ENCODE assay signal across 28 cellular contexts in the genomic region with DNA sequence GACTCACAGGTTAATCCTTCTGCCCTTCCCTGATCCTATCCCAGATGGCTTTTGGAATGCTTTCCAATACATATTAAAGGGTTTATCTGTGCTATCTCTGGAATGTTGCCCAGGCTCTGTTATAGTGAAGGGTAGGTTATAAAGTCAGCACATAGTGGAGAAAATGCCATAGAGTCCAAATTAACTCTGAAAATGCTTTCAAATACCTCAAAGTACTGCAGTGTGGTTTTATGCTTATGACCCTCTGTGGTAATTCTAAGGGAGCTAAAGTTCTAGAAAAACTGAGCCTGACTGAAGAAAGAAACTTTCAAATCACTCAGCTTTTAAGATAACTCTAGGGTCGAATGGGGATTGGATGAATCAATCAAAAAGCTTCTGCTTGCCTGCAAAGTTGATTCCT.
DNase-seq lines count a peak whose midpoint lies in the region; ATAC-seq and TF ChIP-seq lines count a peak whose summit lies in the region.
"Had no signal": no experiment of that assay in that cellular context is flagged by ENCODE, and none has a peak within 500 bp of the region (broad histone marks: within the 10 kb centered on the region; RNA-seq: fewer than 3 reads in every experiment).

No MANE protein-coding gene starts in this region.

- H3K27me3 ChIP-seq in BJ (ENCODE audit: control insufficient read depth, insufficient read depth, low read length) (no peaks in the 10 kb centered on the region), mesenchymal stem cell (ENCODE audit: control insufficient read depth in 1 of 2, insufficient read depth in 1 of 2, low read length in 2 of 2) (no peaks in the 10 kb centered on the region), H9 (ENCODE audit: insufficient read depth, low read length) (no peaks in the 10 kb centered on the region)
- H3K27me3 ChIP-seq: cardiac muscle cell, uterus had no signal

- no peak overlapping the region for H3K9ac ChIP-seq in mesenchymal stem cell (ENCODE audit: low read length)
- H3K9ac ChIP-seq in H9 (ENCODE audit: extremely low read depth, insufficient read length, low read length) = no peak overlapping the region
- H3K9ac ChIP-seq: KMS-11 had no signal

- no peaks in the 10 kb centered on the region for H3K79me1 ChIP-seq in mesenchymal stem cell (replicated peaks; ENCODE audit: low read length, poor library complexity, severe bottlenecking)
- H3K79me1 ChIP-seq in H9 (ENCODE audit: insufficient read depth, low read depth, low read length, poor library complexity, severe bottlenecking) = no peaks in the 10 kb centered on the region

- H2BK15ac ChIP-seq in mesenchymal stem cell (ENCODE audit: low read depth, poor library complexity, severe bottlenecking) (no peak overlapping the region), H9 (ENCODE audit: low read depth, low read length) (no peak overlapping the region)

- H3K56ac ChIP-seq in H9 (ENCODE audit: insufficient read length, low read depth, low read length) = no peak overlapping the region

- H3K23me2 ChIP-seq in H9 (ENCODE audit: insufficient read length, low read depth, low read length, poor library complexity, severe bottlenecking) = no peaks in the 10 kb centered on the region

- H3K27ac Mint-ChIP-seq in H9 = no peak overlapping the region
- no peak overlapping the region for H3K27ac Mint-ChIP-seq in activated T-helper 17 cell treated with anti-CD3 and anti-CD28 coated beads, Interleukin-2, amount 50 U/mL, for 72 hours
- H3K27ac Mint-ChIP-seq: B cell; progenitor cell of endocrine pancreas; stimulated activated naive B cell treated with anti-CD40 and anti-IgM and Interleukin-4, amounts not matched to agents 10 μg/mL and 1 μg/mL and 100 μg/mL, for 72 hours; WTC11 had no signal

- H3K4me1 ChIP-seq in mesenchymal stem cell (ENCODE audit: control insufficient read depth, insufficient read depth, low read depth, low read length) = peaks cover 3% of the 10 kb centered on the region
- H3K4me1 ChIP-seq in H9 (ENCODE audit: insufficient read depth, low read length) = no peaks in the 10 kb centered on the region
- H3K4me1 ChIP-seq: uterus had no signal

- H4K91ac ChIP-seq in mesenchymal stem cell (ENCODE audit: low read length) (no peak overlapping the region), H9 (ENCODE audit: insufficient read length, low read depth, low read length) (no peak overlapping the region)

- H2BK120ac ChIP-seq in mesenchymal stem cell (ENCODE audit: low read depth, low read length) (no peak overlapping the region), H9 (ENCODE audit: low read depth, low read length, poor library complexity, severe bottlenecking) (no peak overlapping the region)

- H3K4me1 Mint-ChIP-seq in H9 = no peaks in the 10 kb centered on the region
- no peaks in the 10 kb centered on the region for H3K4me1 Mint-ChIP-seq in activated T-helper 17 cell treated with anti-CD3 and anti-CD28 coated beads, Interleukin-2, amount 50 U/mL, for 72 hours
- H3K4me1 Mint-ChIP-seq: B cell; neural crest cell; stimulated activated naive B cell treated with anti-CD40 and anti-IgM and Interleukin-4, amounts not matched to agents 10 μg/mL and 1 μg/mL and 100 μg/mL, for 72 hours; WTC11 had no signal

- peak; percentile 37 for DNase-seq in BJ (ENCODE audit: low read depth)
- DNase-seq in HS-5 (ENCODE audit: low read depth) = peak; percentile 15
- DNase-seq in cardiac fibroblast (ENCODE audit: low read depth in 2 of 2) = peak; percentile 14 to 33
- DNase-seq in mesenchymal stem cell = peak; percentile 33
- no peak for DNase-seq in H9
- DNase-seq in SIG-M5 (lab: John Stamatoyannopoulos, UW) = no peak
- DNase-seq: activated CD4-positive, alpha-beta T cell treated with anti-CD3 and anti-CD28 coated beads, Interleukin-2, amount 50 U/mL, for 48 hours; activated CD8-positive, alpha-beta memory T cell treated with anti-CD3 and anti-CD28 coated beads, Interleukin-2, amount 50 U/mL, for 48 hours; activated effector memory CD4-positive, alpha-beta T cell treated with anti-CD3 and anti-CD28 coated beads, Interleukin-2, amount 50 U/mL, for 16 hours; DND-41; foreskin melanocyte; hypothalamus; NCI-H146; NCI-H2171; NCI-H524 treated with DMSO at 0.1 percent for 48 hours; RPMI8226; small intestine; stimulated activated naive B cell treated with anti-CD40 and anti-IgM and Interleukin-4, amounts not matched to agents 10 μg/mL and 1 μg/mL and 100 μg/mL, for 72 hours; uterus had no signal

- no peaks in the 10 kb centered on the region; the same call in 1 of the 2 replicates for H3K27me3 Mint-ChIP-seq in H9 (ENCODE audit: low read depth)
- no peaks in the 10 kb centered on the region for H3K27me3 Mint-ChIP-seq in activated T-helper 17 cell treated with anti-CD3 and anti-CD28 coated beads, Interleukin-2, amount 50 U/mL, for 72 hours
- H3K27me3 Mint-ChIP-seq: B cell; progenitor cell of endocrine pancreas; stimulated activated naive B cell treated with anti-CD40 and anti-IgM and Interleukin-4, amounts not matched to agents 10 μg/mL and 1 μg/mL and 100 μg/mL, for 72 hours had no signal

- H3K79me2 ChIP-seq in H9 (ENCODE audit: insufficient read depth, low read length) = no peaks in the 10 kb centered on the region

- CTCF ChIA-PET in BJ (lab: Yijun Ruan, JAX) = interaction anchor here (0.9 to 1.4 kb wide), 3 partner anchors 11 to 430 kb away, joined by 3 to 4 read pairs (median 4); no protein-coding TSS in a partner anchor

- H4K5ac ChIP-seq in H9 (ENCODE audit: insufficient read length, low read depth, low read length) = no peak overlapping the region

- no peak overlapping the region for H2AK5ac ChIP-seq in mesenchymal stem cell (ENCODE audit: low read length, severe bottlenecking)
- H2AK5ac ChIP-seq in H9 (ENCODE audit: insufficient read length, low read length) = no peak overlapping the region

- no peaks in the 10 kb centered on the region for H3K9me3 Mint-ChIP-seq in H9
- no peaks in the 10 kb centered on the region for H3K9me3 Mint-ChIP-seq in activated T-helper 17 cell treated with anti-CD3 and anti-CD28 coated beads, Interleukin-2, amount 50 U/mL, for 72 hours
- H3K9me3 Mint-ChIP-seq: neural crest cell; stimulated activated naive B cell treated with anti-CD40 and anti-IgM and Interleukin-4, amounts not matched to agents 10 μg/mL and 1 μg/mL and 100 μg/mL, for 72 hours; WTC11 had no signal

- no peak for ATAC-seq in activated T-helper 17 cell treated with anti-CD3 and anti-CD28 coated beads, Interleukin-2, amount 50 U/mL, for 72 hours (replicated peaks)
- ATAC-seq in HG02610 (IDR thresholded peaks at IDR 0.05; ENCODE audit: unreplicated experiment) = no peak
- ATAC-seq: stimulated activated naive B cell treated with anti-CD40 and anti-IgM and Interleukin-4, amounts not matched to agents 10 μg/mL and 1 μg/mL and 100 μg/mL, for 72 hours; WTC11 had no signal

- H4K20me1 ChIP-seq in H9 (ENCODE audit: control insufficient read depth, insufficient read depth, insufficient read length) = no peaks in the 10 kb centered on the region

- no peak overlapping the region for H3K4me3 Mint-ChIP-seq in H9
- H3K4me3 Mint-ChIP-seq in activated T-helper 17 cell treated with anti-CD3 and anti-CD28 coated beads, Interleukin-2, amount 50 U/mL, for 72 hours = no peak overlapping the region
- H3K4me3 Mint-ChIP-seq: B cell; neural crest cell; stimulated activated naive B cell treated with anti-CD40 and anti-IgM and Interleukin-4, amounts not matched to agents 10 μg/mL and 1 μg/mL and 100 μg/mL, for 72 hours; WTC11 had no signal

- H2BK5ac ChIP-seq in mesenchymal stem cell (ENCODE audit: low read depth, low read length, poor library complexity, severe bottlenecking) (no peak overlapping the region), H9 (ENCODE audit: insufficient read length, low read length) (no peak overlapping the region)

- H3K4ac ChIP-seq in mesenchymal stem cell (ENCODE audit: low read depth in 1 of 2, low read length in 2 of 2) = no peak overlapping the region
- no peak overlapping the region for H3K4ac ChIP-seq in H9 (ENCODE audit: low read depth, low read length)

- H3K14ac ChIP-seq in mesenchymal stem cell (ENCODE audit: low read length in 2 of 2) (no peak overlapping the region), H9 (ENCODE audit: insufficient read depth, low read length) (no peak overlapping the region)

- H3K36me3 ChIP-seq in BJ (ENCODE audit: control insufficient read depth, insufficient read depth, low read length) (no peaks in the 10 kb centered on the region), mesenchymal stem cell (ENCODE audit: control insufficient read depth in 1 of 2, insufficient read depth in 2 of 2, low read depth in 1 of 2, low read length in 2 of 2) (no peaks in the 10 kb centered on the region)
- H3K36me3 ChIP-seq: cardiac muscle cell, uterus had no signal

- H2BK20ac ChIP-seq in H9 (ENCODE audit: low read depth, low read length, poor library complexity, severe bottlenecking) = no peak overlapping the region

- no peak overlapping the region for H2BK12ac ChIP-seq in mesenchymal stem cell (ENCODE audit: low read length in 2 of 2)
- no peak overlapping the region for H2BK12ac ChIP-seq in H9 (ENCODE audit: insufficient read length, low read depth, low read length)

- no peak for TF ChIP-seq CTCF in BJ (IDR thresholded peaks at IDR 0.05; ENCODE audit: insufficient read depth, low read depth, low read length)
- TF ChIP-seq CTCF in cardiac fibroblast (IDR thresholded peaks at IDR 0.05; ENCODE audit: low read depth, low read length) = no peak
- TF ChIP-seq CTCF in H9 (conservative IDR thresholded peaks at IDR 0.05) = no peak

- POLR2A ChIA-PET in BJ (lab: Charles Lee) = no interaction called here

- H4K8ac ChIP-seq in mesenchymal stem cell (ENCODE audit: low read length) (no peak overlapping the region), H9 (replicated peaks; ENCODE audit: insufficient read length, low read depth, low read length) (no peak overlapping the region)

- no peak overlapping the region for H3K18ac ChIP-seq in mesenchymal stem cell (ENCODE audit: low read depth in 1 of 2, low read length in 2 of 2)
- no peak overlapping the region for H3K18ac ChIP-seq in H9 (ENCODE audit: insufficient read length, low read depth, low read length)

- no peak overlapping the region for H3K23ac ChIP-seq in mesenchymal stem cell (ENCODE audit: low read length in 2 of 2)
- no peak overlapping the region for H3K23ac ChIP-seq in H9 (ENCODE audit: insufficient read length, low read depth, low read length)

- H3K27ac ChIP-seq in mesenchymal stem cell (ENCODE audit: low read length, poor library complexity, severe bottlenecking) = peak overlapping the region; percentile 50
- H3K27ac ChIP-seq in H9 (ENCODE audit: insufficient read length, low read depth, low read length) = no peak overlapping the region
- H3K27ac ChIP-seq: cardiac muscle cell, KMS-11, SK-N-MC, uterus had no signal

- no peaks in the 10 kb centered on the region for H3K36me3 Mint-ChIP-seq in H9 (ENCODE audit: insufficient read depth in 1 of 3, low read depth in 3 of 3)
- H3K36me3 Mint-ChIP-seq in activated T-helper 17 cell treated with anti-CD3 and anti-CD28 coated beads, Interleukin-2, amount 50 U/mL, for 72 hours (ENCODE audit: low read depth) = no peaks in the 10 kb centered on the region
- H3K36me3 Mint-ChIP-seq: stimulated activated naive B cell treated with anti-CD40 and anti-IgM and Interleukin-4, amounts not matched to agents 10 μg/mL and 1 μg/mL and 100 μg/mL, for 72 hours; WTC11 had no signal

- no CpG with 5 or more reads among the region's 1 CpG for WGBS in mesenchymal stem cell
- WGBS in H9 (ENCODE audit: extremely low coverage, insufficient read length, low lambda C conversion rate) = no CpG with 5 or more reads among the region's 1 CpG

- H3K9me3 ChIP-seq in mesenchymal stem cell (ENCODE audit: control insufficient read depth, low read length) (no peaks in the 10 kb centered on the region), H9 (ENCODE audit: control insufficient read depth, low read depth, low read length) (no peaks in the 10 kb centered on the region)
- H3K9me3 ChIP-seq: uterus had no signal

- H2AFZ ChIP-seq in mesenchymal stem cell (ENCODE audit: low read depth, low read length) (no peak overlapping the region), H9 (ENCODE audit: low read length) (no peak overlapping the region)

- H3T11ph ChIP-seq in H9 (ENCODE audit: low read length) = no peak overlapping the region

- H3K4me3 ChIP-seq in BJ (ENCODE audit: low read depth, low read length) = no peak overlapping the region
- H3K4me3 ChIP-seq in cardiac fibroblast (replicated peaks in 1 of 2; ENCODE audit: low read depth in 2 of 2, low read length in 2 of 2) = no peak overlapping the region
- H3K4me3 ChIP-seq in mesenchymal stem cell (ENCODE audit: insufficient read depth in 1 of 2, low read depth in 1 of 2, low read length in 2 of 2) = no peak overlapping the region
- H3K4me3 ChIP-seq: cardiac muscle cell, SK-N-MC, uterus had no signal

- H3K4me2 ChIP-seq in mesenchymal stem cell (ENCODE audit: low read length, poor library complexity, severe bottlenecking) (no peak overlapping the region), H9 (ENCODE audit: insufficient read depth, insufficient read length, low read length) (no peak overlapping the region)
- H3K4me2 ChIP-seq: KMS-11 had no signal

Comparison
In these comparisons a context has a peak if more than half of its experiments do, and no peak if none do; other contexts are left out.
1. DNase-seq: peak in BJ (single experiment), HS-5 (single experiment), cardiac fibroblast (2 of 2) and mesenchymal stem cell (single experiment); none in H9 (single experiment) and SIG-M5 (single experiment).